Comparison of ENCODE assay signal across 12 cellular contexts in genomic region chr17:3983945-3984484, GRCh38. TPM values are rescaled to one million over a fixed set of nuclear protein-coding genes. Genes with fewer than 3 reads are reported as not detected.
DNase-seq lines count a peak whose midpoint lies in the region; ATAC-seq, FAIRE-seq and TF ChIP-seq lines count a peak whose summit lies in the region.
"Had no signal": no experiment of that assay in that cellular context is flagged by ENCODE, and none has a peak within 500 bp of the region (broad histone marks: within the 10 kb centered on the region; RNA-seq: fewer than 3 reads in every experiment).

No MANE protein-coding gene starts in this region.

- no peak for FAIRE-seq in GM12891 (lab: Jason Lieb, UNC)

- H3K27ac Mint-ChIP-seq in mesothelial cell of epicardium = no peak overlapping the region
- H3K27ac Mint-ChIP-seq: IgD-negative memory B cell had no signal

- H3K36me3 ChIP-seq in fibroblast of lung (ENCODE audit: control insufficient read depth, insufficient read depth, low read length) = no peaks in the 10 kb centered on the region
- H3K36me3 ChIP-seq in mucosa of descending colon (ENCODE audit: low read depth) = no peaks in the 10 kb centered on the region
- H3K36me3 ChIP-seq: ovary had no signal

- H3K9me3 ChIP-seq in fibroblast of lung (ENCODE audit: control insufficient read depth, insufficient read depth, low read depth, low read length) = no peaks in the 10 kb centered on the region
- no peaks in the 10 kb centered on the region for H3K9me3 ChIP-seq in mucosa of descending colon
- H3K9me3 ChIP-seq: ovary had no signal

- CTCF ChIA-PET in RWPE1 (lab: Yijun Ruan, JAX) = interaction anchor here (0.7 kb wide), 1 partner anchor 23 kb away, joined by 3 read pairs; no protein-coding TSS in a partner anchor

- POLR2A ChIA-PET in RWPE1 (lab: Yijun Ruan, JAX; ENCODE audit: low non-redundant PET) = no interaction called here

- H3K27me3 Mint-ChIP-seq in mesothelial cell of epicardium (ENCODE audit: low read depth) = peaks cover 2% of the 10 kb centered on the region

- no peaks in the 10 kb centered on the region for H3K4me1 Mint-ChIP-seq in mesothelial cell of epicardium

- no peak overlapping the region for H3K4me3 Mint-ChIP-seq in mesothelial cell of epicardium
- H3K4me3 Mint-ChIP-seq: IgD-negative memory B cell had no signal

- H3K36me3 Mint-ChIP-seq in mesothelial cell of epicardium = no peaks in the 10 kb centered on the region
- H3K36me3 Mint-ChIP-seq: IgD-negative memory B cell had no signal

- H3K4me2 ChIP-seq in fibroblast of lung (ENCODE audit: extremely low read depth, insufficient read depth, low read length) = no peak overlapping the region

- ATAC-seq in mucosa of descending colon = peak; percentile 38

- H3K4me3 ChIP-seq in fibroblast of lung (replicated peaks in 1 of 4; ENCODE audit: control extremely low read depth in 1 of 4, insufficient read depth in 1 of 4, low read depth in 3 of 4, low read length in 4 of 4) (no peak overlapping the region), mucosa of descending colon (no peak overlapping the region)
- H3K4me3 ChIP-seq: ovary had no signal

- no peaks in the 10 kb centered on the region for H3K4me1 ChIP-seq in fibroblast of lung (ENCODE audit: control insufficient read depth, extremely low read depth, insufficient read depth, low read length)
- H3K4me1 ChIP-seq in mucosa of descending colon (ENCODE audit: low read depth) = peaks cover 3% of the 10 kb centered on the region

- TF ChIP-seq CTCF in fibroblast of lung (conservative IDR thresholded peaks at IDR 0.05 in 1 of 2, IDR thresholded peaks at IDR 0.05 in 1 of 2; ENCODE audit: low read depth in 1 of 2, low read length in 2 of 2) (no peak), mucosa of descending colon (IDR thresholded peaks at IDR 0.05) (no peak), mesothelial cell of epicardium (IDR thresholded peaks at IDR 0.05; ENCODE audit: unreplicated experiment) (no peak), RWPE1 (conservative IDR thresholded peaks at IDR 0.05; ENCODE audit: low read depth) (no peak)

- no peak for TF ChIP-seq POLR2A in GM12891 (IDR thresholded peaks at IDR 0.05; ENCODE audit: low read depth, low read length)

- H3K79me2 ChIP-seq in fibroblast of lung (ENCODE audit: control insufficient read depth, insufficient read depth, low read length) = no peaks in the 10 kb centered on the region

- intact Hi-C loops in mucosa of descending colon (cut with DNase I, micrococcal nuclease) = no loop called here

- H3K9me3 Mint-ChIP-seq in mesothelial cell of epicardium = peaks cover 4% of the 10 kb centered on the region
- H3K9me3 Mint-ChIP-seq: IgD-negative memory B cell had no signal

- no peak overlapping the region for H3K9ac ChIP-seq in fibroblast of lung (ENCODE audit: insufficient read depth, low read length)

- no peaks in the 10 kb centered on the region for H4K20me1 ChIP-seq in fibroblast of lung (ENCODE audit: control insufficient read depth, extremely low read depth, insufficient read depth, low read length)

- no peak overlapping the region for H2AFZ ChIP-seq in fibroblast of lung (ENCODE audit: low read length)

- no peak for DNase-seq in GM12891 (ENCODE audit: insufficient read length, low spot score)
- peak; percentile 43 for DNase-seq in NOMO-1 treated with DMSO at 0.1 percent for 48 hours (lab: John Stamatoyannopoulos, UW; ENCODE audit: unreplicated experiment)
- DNase-seq in fibroblast of lung (ENCODE audit: low read depth in 2 of 2) = peak; percentile 20 to 34
- DNase-seq in mucosa of descending colon = no peak
- DNase-seq in NCI-H345 treated with DMSO at 0.1 percent for 48 hours (lab: John Stamatoyannopoulos, UW; ENCODE audit: unreplicated experiment) = no peak
- no peak for DNase-seq in 8988T
- DNase-seq in mesothelial cell of epicardium (ENCODE audit: low spot score in 2 of 2, unreplicated experiment in 2 of 2) = no peak
- DNase-seq in RWPE1 (ENCODE audit: low spot score) = no peak
- DNase-seq: NCI-H446 treated with DMSO at 0.1 percent for 48 hours, ovary, T1000 had no signal

- H3K27ac ChIP-seq in fibroblast of lung (ENCODE audit: insufficient read depth, low read length) = no peak overlapping the region
- H3K27ac ChIP-seq in RWPE1 = no peak overlapping the region
- H3K27ac ChIP-seq: ovary had no signal

- no peaks in the 10 kb centered on the region for H3K27me3 ChIP-seq in fibroblast of lung (ENCODE audit: control insufficient read depth, insufficient read depth, low read length)
- H3K27me3 ChIP-seq: ovary had no signal

TF ChIP-seq in GM12891, 5 proteins besides CTCF, POLR2A, EP300 and RAD21:
- TF ChIP-seq PAX5 (IDR thresholded peaks at IDR 0.05; ENCODE audit: insufficient read depth, low read length, severe bottlenecking) (no peak), SPI1 (IDR thresholded peaks at IDR 0.05; ENCODE audit: low read depth, low read length) (0 out of 2 replicates have a peak, but pooled peaks have one; percentile 19)

RNA-seq across cellular contexts. Expression of gene ATP2A3, which starts 19.8 kb away (rescaled TPM):
- 30.8 TPM for polyA plus RNA-seq in GM12891 (2012; ENCODE audit: low read depth, missing spikeins)
- total RNA-seq in fibroblast of lung (5.9 and 12.4 TPM in 2 replicates), mucosa of descending colon (100 to 1,000 TPM in 2 of 3 donors, 10 to 100 TPM in 1; 72.8 to 253 (median 247) TPM), mesothelial cell of epicardium (4.1 to 4.6 TPM (median 4.1 TPM) in 3 replicates)
- polyA plus RNA-seq in fibroblast of lung = 0.25 and 1.3 TPM in 2 replicates
- polyA plus RNA-seq in fibroblast of lung (2012) = 0.71 and 2.3 TPM in 2 replicates
- 2.0 and 3.7 TPM in 2 replicates for polyA minus RNA-seq in fibroblast of lung (ENCODE audit: low replicate concordance)

Comparison
In these comparisons a context has a peak if more than half of its experiments do, and no peak if none do; other contexts are left out.
1. DNase-seq: peak in NOMO-1 treated with DMSO at 0.1 percent for 48 hours (single experiment) and fibroblast of lung (2 of 2); none in GM12891 (single experiment), mucosa of descending colon (0 of 3), NCI-H345 treated with DMSO at 0.1 percent for 48 hours (single experiment), 8988T (single experiment), mesothelial cell of epicardium (0 of 2) and RWPE1 (single experiment).